In genomic region chr22:30591588-30592359, GRCh38 we compare ENCODE assay signal across 1 cellular context.
TF ChIP-seq lines count a peak whose summit lies in the region.

PES1 (minus strand) TSS chr22:30591910; CDS start chr22:30591833, 77 bp downstream.

TF ChIP-seq in K562, 482 proteins besides CTCF, POLR2A, EP300 and RAD21 (continued from another document and continues in another):
- peak; percentile 80 for TF ChIP-seq ZBTB40 (IDR thresholded peaks at IDR 0.05)
- TF ChIP-seq ZBTB40 (CRISPR knock-in tag; IDR thresholded peaks at IDR 0.05): no peak
- TF ChIP-seq CBX3 (IDR thresholded peaks at IDR 0.05; ENCODE audit: borderline replicate concordance in 1 of 2, low read length in 2 of 2): no peak
- peak; percentile 100 for TF ChIP-seq MYNN (IDR thresholded peaks at IDR 0.05)
- TF ChIP-seq MYNN (CRISPR knock-in tag; IDR thresholded peaks at IDR 0.05): peak; percentile 98
- peak; percentile 84 for TF ChIP-seq NEUROD1 (IDR thresholded peaks at IDR 0.05; ENCODE audit: borderline replicate concordance, low read depth, low read length, partially characterized antibody)
- peak; percentile 100 for TF ChIP-seq ELF2 (CRISPR knock-in tag; IDR thresholded peaks at IDR 0.05)
- peak; percentile 96 for TF ChIP-seq EP400 (IDR thresholded peaks at IDR 0.05)
- peak; percentile 45; the same call in 1 of the 2 replicates for TF ChIP-seq RAD51 (IDR thresholded peaks at IDR 0.05; ENCODE audit: borderline replicate concordance, low read depth)
- no peak for TF ChIP-seq XRCC5 (IDR thresholded peaks at IDR 0.05; ENCODE audit: low read depth, low read length)
- no peak for TF ChIP-seq ATF4 (CRISPR knock-in tag; IDR thresholded peaks at IDR 0.05)
- TF ChIP-seq RBFOX2 (IDR thresholded peaks at IDR 0.05; ENCODE audit: low read depth, low read length): peak; percentile 76
- peak; percentile 98 for TF ChIP-seq BHLHE40 (IDR thresholded peaks at IDR 0.05; ENCODE audit: low read length)
- TF ChIP-seq CTCFL (IDR thresholded peaks at IDR 0.05; ENCODE audit: borderline replicate concordance, insufficient read depth, low read depth, low read length, poor library complexity, severe bottlenecking): no peak
- no peak for TF ChIP-seq KAT8 (IDR thresholded peaks at IDR 0.05; ENCODE audit: low read depth)
- TF ChIP-seq NR2C2 (CRISPR knock-in tag; IDR thresholded peaks at IDR 0.05): no peak
- peak; percentile 51 for TF ChIP-seq NR2C2 (tag; IDR thresholded peaks at IDR 0.05)
- TF ChIP-seq NFATC3 (IDR thresholded peaks at IDR 0.05): no peak
- peak; percentile 87 for TF ChIP-seq SAP30 (IDR thresholded peaks at IDR 0.05; ENCODE audit: borderline replicate concordance, insufficient read depth, low read depth, low read length, poor library complexity, severe bottlenecking)
- peak; percentile 29; the same call in 1 of the 2 replicates for TF ChIP-seq CXXC5 (CRISPR knock-in tag; IDR thresholded peaks at IDR 0.05)
- TF ChIP-seq NKRF (IDR thresholded peaks at IDR 0.05; ENCODE audit: borderline replicate concordance): peak; percentile 95
- TF ChIP-seq KLF16 (IDR thresholded peaks at IDR 0.05): no peak
- no peak for TF ChIP-seq ZNF830 (CRISPR knock-in tag; IDR thresholded peaks at IDR 0.05)
- peak; percentile 91 for TF ChIP-seq E2F8 (IDR thresholded peaks at IDR 0.05; ENCODE audit: low read depth, partially characterized antibody)
- peak; percentile 84 for TF ChIP-seq USF1 (CRISPR knock-in tag; IDR thresholded peaks at IDR 0.05)
- no peak for TF ChIP-seq MITF (IDR thresholded peaks at IDR 0.05)
- TF ChIP-seq TRIM25 (IDR thresholded peaks at IDR 0.05; ENCODE audit: borderline replicate concordance): no peak
- peak; percentile 84 for TF ChIP-seq MTA1 (IDR thresholded peaks at IDR 0.05; ENCODE audit: borderline replicate concordance)
- peak; percentile 86 for TF ChIP-seq DIDO1 (tag; IDR thresholded peaks at IDR 0.05; ENCODE audit: low read depth)
- TF ChIP-seq HDAC1 (IDR thresholded peaks at IDR 0.05): peak in 1 of 2 experiments; percentile 90; a peak in 2 of 4 replicates
- no peak for TF ChIP-seq FOXM1 (IDR thresholded peaks at IDR 0.05; ENCODE audit: low read depth)
- TF ChIP-seq FOXM1 (CRISPR knock-in tag; IDR thresholded peaks at IDR 0.05; ENCODE audit: low read depth): no peak
- TF ChIP-seq ESRRB (CRISPR knock-in tag; IDR thresholded peaks at IDR 0.05; ENCODE audit: borderline replicate concordance): no peak
- TF ChIP-seq HMGXB4 (CRISPR knock-in tag; IDR thresholded peaks at IDR 0.05): no peak
